Comparison of ENCODE assay signal across 10 cellular contexts in genomic region chr12:109458086-109458485, GRCh38. TPM values are rescaled to one million over a fixed set of nuclear protein-coding genes. Genes with fewer than 3 reads are reported as not detected.
DNase-seq lines count a peak whose midpoint lies in the region; ATAC-seq and TF ChIP-seq lines count a peak whose summit lies in the region.
"Had no signal": no experiment of that assay in that cellular context is flagged by ENCODE, and none has a peak within 500 bp of the region (broad histone marks: within the 10 kb centered on the region; RNA-seq: fewer than 3 reads in every experiment).

No MANE protein-coding gene starts in this region.

- H3K4me1 ChIP-seq in left ventricle myocardium inferior (peaks cover 67% of the 10 kb centered on the region), muscle layer of colon (ENCODE audit: insufficient read depth, low read length) (peaks cover 74% of the 10 kb centered on the region), aorta (ENCODE audit: control insufficient read depth in 1 of 2, insufficient read depth in 2 of 2, low read length in 2 of 2) (peaks cover 0 to 18% of the 10 kb centered on the region in 2 donors)

- ATAC-seq in aorta (ENCODE audit: low FRiP score) (no peak), HG02884 (IDR thresholded peaks at IDR 0.05; ENCODE audit: unreplicated experiment) (no peak)
- ATAC-seq: SK-N-SH treated with all-trans-retinoic acid at 6 μM for 48 hours had no signal

- TF ChIP-seq CTCF in left ventricle myocardium inferior (IDR thresholded peaks at IDR 0.05; ENCODE audit: borderline replicate concordance), result no peak
- no peak for TF ChIP-seq CTCF in dorsolateral prefrontal cortex (IDR thresholded peaks at IDR 0.05 in 54 of 56, conservative IDR thresholded peaks at IDR 0.05 in 2 of 56; ENCODE audit: low read depth in 1 of 56, partially characterized antibody in 56 of 56)

- intact Hi-C loops in left ventricle myocardium inferior (cut with micrococcal nuclease), result no loop called here
- intact Hi-C loops in cardiac septum (cut with DNase I), result no loop called here
- intact Hi-C loops in dorsolateral prefrontal cortex (cut with DNase I), result no loop called here
- intact Hi-C loops in aorta (cut with DNase I), result no loop called here

- H3K9ac ChIP-seq in muscle layer of colon (ENCODE audit: low read length), result no peak overlapping the region

- no peak for DNase-seq in left ventricle myocardium inferior
- no peak for DNase-seq in cardiac septum (ENCODE audit: low spot score)
- no peak for DNase-seq in dorsolateral prefrontal cortex
- DNase-seq in aorta, result no peak
- DNase-seq in activated CD8-positive, alpha-beta memory T cell treated with anti-CD3 and anti-CD28 coated beads, Interleukin-2, amount 50 U/mL, for 4 hours, result no peak
- DNase-seq in T1000 (lab: John Stamatoyannopoulos, UW), result no peak
- DNase-seq: NCI-H187 had no signal

- H3K36me3 ChIP-seq in left ventricle myocardium inferior (peaks cover 57% of the 10 kb centered on the region), muscle layer of colon (ENCODE audit: insufficient read depth, low read length) (peaks cover 60% of the 10 kb centered on the region), aorta (ENCODE audit: control insufficient read depth in 1 of 2, insufficient read depth in 2 of 2, low read length in 1 of 2) (peaks cover 4 to 9% of the 10 kb centered on the region in 2 donors)

- H3K4me3 ChIP-seq in left ventricle myocardium inferior (no peak overlapping the region), dorsolateral prefrontal cortex (peak overlapping the region in 2 of 59 donors; percentile 28 to 36), muscle layer of colon (ENCODE audit: low read depth in 1 of 2, low read length in 2 of 2) (no peak overlapping the region), aorta (ENCODE audit: low read length in 2 of 2) (no peak overlapping the region)

- H3K27me3 ChIP-seq in left ventricle myocardium inferior (ENCODE audit: low read depth), result no peaks in the 10 kb centered on the region
- no peaks in the 10 kb centered on the region for H3K27me3 ChIP-seq in dorsolateral prefrontal cortex
- H3K27me3 ChIP-seq in muscle layer of colon (ENCODE audit: control insufficient read depth in 1 of 2, insufficient read depth in 2 of 2, low read length in 2 of 2), result no peaks in the 10 kb centered on the region
- H3K27me3 ChIP-seq in aorta (ENCODE audit: control insufficient read depth in 1 of 2, insufficient read depth in 2 of 2, low read length in 1 of 2), result no peaks in the 10 kb centered on the region

- 34 to 36% methylated on average over 4 of the region's 4 CpGs for WGBS in aorta, 2 donors

- peak overlapping the region; percentile 99 for H3K27ac ChIP-seq in left ventricle myocardium inferior (replicated peaks)
- H3K27ac ChIP-seq in dorsolateral prefrontal cortex, result peak overlapping the region in 58 of 59 donors; percentile 5 to 96 (median 87)
- H3K27ac ChIP-seq in muscle layer of colon (ENCODE audit: low read depth, low read length), result peak overlapping the region; percentile 99
- peak overlapping the region; percentile 81 to 92 for H3K27ac ChIP-seq in aorta (ENCODE audit: low read depth in 1 of 2, low read length in 2 of 2)

- H3K9me3 ChIP-seq in left ventricle myocardium inferior (replicated peaks), result no peaks in the 10 kb centered on the region
- no peaks in the 10 kb centered on the region for H3K9me3 ChIP-seq in muscle layer of colon (ENCODE audit: low read length)
- no peaks in the 10 kb centered on the region for H3K9me3 ChIP-seq in aorta (ENCODE audit: control insufficient read depth, low read length)

RNA-seq across cellular contexts. Expression of gene KCTD10, which starts 19.0 kb away (rescaled TPM):
- 21.5 TPM for total RNA-seq in left ventricle myocardium inferior
- 42.3 TPM for total RNA-seq in cardiac septum
- 10 to 100 TPM; 32.1 to 62.5 (median 42.9) TPM for total RNA-seq in dorsolateral prefrontal cortex
- 100 to 1,000 TPM; 157 to 199 TPM for total RNA-seq in aorta
- polyA plus RNA-seq in aorta, result 100 to 1,000 TPM in 1 of 2 donors, 10 to 100 TPM in 1; 79.7 to 172 TPM

RNA-seq across cellular contexts. Expression of gene UBE3B, which starts 19.3 kb away (rescaled TPM):
- total RNA-seq in left ventricle myocardium inferior (56.0 TPM), cardiac septum (47.1 TPM), dorsolateral prefrontal cortex (10 to 100 TPM; 39.2 to 68.5 (median 52.9) TPM), aorta (10 to 100 TPM; 36.2 to 40.2 TPM)
- polyA plus RNA-seq in aorta, result 10 to 100 TPM; 12.9 to 15.8 TPM
